ENCODE assay signal across 1 cellular context in genomic region chr19:40726279-40726678, GRCh38.
A peak's percentile ranks its signal among the peaks of the same experiment; 100 is the strongest.
TF ChIP-seq lines count a peak whose summit lies in the region.

No MANE protein-coding gene starts in this region.

TF ChIP-seq in HepG2, 621 proteins besides CTCF, POLR2A, EP300 and RAD21:
- TF ChIP-seq ZNF772 (CRISPR knock-in tag; IDR thresholded peaks at IDR 0.05) (no peak), ZBTB40 (IDR thresholded peaks at IDR 0.05) (peak; percentile 80), ZBTB40 (CRISPR knock-in tag; IDR thresholded peaks at IDR 0.05) (peak; percentile 97), ZNF12 (CRISPR knock-in tag; IDR thresholded peaks at IDR 0.05) (peak; percentile 62; the same call in 1 of the 2 replicates), CEBPB (IDR thresholded peaks at IDR 0.05; ENCODE audit: borderline replicate concordance, low read depth, low read length) (peak; percentile 51; the same call in 1 of the 2 replicates), SMAD3 (CRISPR knock-in tag; IDR thresholded peaks at IDR 0.05) (no peak)
